ENCODE assay signal across 19 cellular contexts in genomic region chr11:44852159-44852707, GRCh38.
"Had no signal": no experiment of that assay in that cellular context is flagged by ENCODE, and none has a peak within 500 bp of the region (broad histone marks: within the 10 kb centered on the region; RNA-seq: fewer than 3 reads in every experiment).

No MANE protein-coding gene starts in this region.

- H3K36me3 ChIP-seq: neutrophil, prostate gland, spleen, transverse colon had no signal

- H3K27ac Mint-ChIP-seq: activated CD4-positive, alpha-beta memory T cell treated with anti-CD3 and anti-CD28 coated beads for 36 hours; activated naive CD8-positive, alpha-beta T cell; immature natural killer cell had no signal

- H3K4me3 Mint-ChIP-seq: activated CD4-positive, alpha-beta memory T cell treated with anti-CD3 and anti-CD28 coated beads for 36 hours; activated naive CD8-positive, alpha-beta T cell; activated T-cell treated with anti-CD3 and anti-CD28 coated beads, Interleukin-2, amount 50 U/mL, for 4 hours; immature natural killer cell; naive thymus-derived CD4-positive, alpha-beta T cell had no signal

- H3K27me3 ChIP-seq: neutrophil, spleen, transverse colon had no signal

- H3K4me1 ChIP-seq: prostate gland had no signal

- H3K27me3 Mint-ChIP-seq: activated CD4-positive, alpha-beta memory T cell treated with anti-CD3 and anti-CD28 coated beads for 36 hours; activated naive CD8-positive, alpha-beta T cell had no signal

- H3K4me1 Mint-ChIP-seq: immature natural killer cell had no signal

- H3K27ac ChIP-seq: neutrophil, prostate gland, spleen, transverse colon had no signal

- DNase-seq: activated CD4-positive, alpha-beta memory T cell treated with anti-CD3 and anti-CD28 coated beads for 36 hours; activated CD4-positive, alpha-beta T cell treated with anti-CD3 and anti-CD28 coated beads for 1 hour; activated effector memory CD4-positive, alpha-beta T cell treated with anti-CD3 and anti-CD28 coated beads, Interleukin-2, amount 50 U/mL, for 16 hours; activated T-cell treated with anti-CD3 and anti-CD28 coated beads, Interleukin-2, amount 50 U/mL, for 4 hours; amygdala; dermis blood vessel endothelial cell; immature natural killer cell; naive thymus-derived CD4-positive, alpha-beta T cell; spleen; stimulated activated CD4-positive, alpha-beta T cell treated with anti-CD3 and anti-CD28 coated beads, Interleukin-2, amount 100 ng/mL, for 24 hours; stimulated activated naive CD4-positive, alpha-beta T cell; substantia nigra; T-helper 9 cell; transverse colon had no signal

- H3K4me3 ChIP-seq: prostate gland, spleen, transverse colon had no signal

- H3K9me3 ChIP-seq: neutrophil, prostate gland, transverse colon had no signal

- ATAC-seq: activated T-cell treated with anti-CD3 and anti-CD28 coated beads, Interleukin-2, amount 50 U/mL, for 4 hours; esophagus mucosa; naive thymus-derived CD4-positive, alpha-beta T cell; sciatic nerve had no signal
